ENCODE assay signal across 9 cellular contexts in the genomic region with DNA sequence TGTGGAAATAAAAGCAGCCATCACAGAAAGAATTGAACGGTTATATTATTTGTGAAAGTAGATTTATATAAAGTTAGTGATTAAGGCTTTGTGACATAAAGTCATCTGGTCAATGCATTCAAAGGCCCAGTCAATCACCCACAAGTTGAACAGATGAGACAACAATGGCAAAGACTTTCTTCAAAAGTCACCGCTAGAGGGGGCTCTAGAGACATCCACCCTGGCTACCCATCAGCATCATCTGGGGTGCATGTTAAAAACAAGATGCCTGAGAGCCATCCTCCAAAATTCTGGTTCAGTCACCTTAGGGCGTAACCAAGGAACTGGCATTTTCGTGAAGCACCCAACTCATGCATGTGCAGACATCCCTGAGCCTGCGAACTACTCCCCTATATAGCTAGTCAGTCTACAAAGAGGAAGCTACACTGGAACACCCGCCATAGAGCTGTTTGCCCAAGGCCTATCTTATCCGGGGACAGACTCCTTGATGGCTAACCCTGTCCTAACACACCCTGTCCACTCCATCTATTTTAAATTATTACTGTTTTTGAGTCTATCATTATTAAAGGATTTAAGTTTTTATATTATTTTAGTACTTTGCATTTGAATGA.
A peak's percentile ranks its signal among the peaks of the same experiment; 100 is the strongest.
DNase-seq lines count a peak whose midpoint lies in the region; ATAC-seq and TF ChIP-seq lines count a peak whose summit lies in the region.
"Had no signal": no experiment of that assay in that cellular context is flagged by ENCODE, and none has a peak within 500 bp of the region (broad histone marks: within the 10 kb centered on the region; RNA-seq: fewer than 3 reads in every experiment).

No MANE protein-coding gene starts in this region.

- CTCF ChIA-PET in mammary epithelial cell (lab: Charles Lee; ENCODE audit: low non-redundant PET) = no interaction called here

- DNase-seq in cardiac muscle cell (ENCODE audit: low read depth in 1 of 2, low spot score in 1 of 2) = peak; percentile 60 to 62
- DNase-seq in left ventricle myocardium superior = no peak
- DNase-seq in NCI-H2029 (lab: John Stamatoyannopoulos, UW) = peak; percentile 23
- DNase-seq in mammary epithelial cell = peak; percentile 2
- DNase-seq in mucosa of descending colon = peak in 1 of 3 donors; percentile 69
- DNase-seq in GDM1 (lab: John Stamatoyannopoulos, UW) = no peak
- DNase-seq in retina = no peak

- no peaks in the 10 kb centered on the region for H4K20me1 ChIP-seq in mammary epithelial cell (ENCODE audit: insufficient read depth, low read length)

- no TSS peak for BruUV-seq in mammary epithelial cell (replicated peaks; lab: Mats Ljungman, UMichigan)

- no peaks in the 10 kb centered on the region for H3K79me2 ChIP-seq in mammary epithelial cell (ENCODE audit: insufficient read depth, low read length)

- H3K4me3 ChIP-seq in cardiac muscle cell (no peak overlapping the region), mammary epithelial cell (replicated peaks in 1 of 3; ENCODE audit: insufficient read depth in 1 of 3, low read depth in 2 of 3, low read length in 3 of 3) (no peak overlapping the region), mucosa of descending colon (no peak overlapping the region)

- no peak overlapping the region for H2AFZ ChIP-seq in mammary epithelial cell (ENCODE audit: low read depth, low read length)

- H3K9me3 ChIP-seq in cardiac muscle cell (ENCODE audit: low read depth) = no peaks in the 10 kb centered on the region
- no peaks in the 10 kb centered on the region for H3K9me3 ChIP-seq in mammary epithelial cell (replicated peaks; ENCODE audit: insufficient read depth, low read length)
- no peaks in the 10 kb centered on the region for H3K9me3 ChIP-seq in mucosa of descending colon
- H3K9me3 ChIP-seq: neutrophil had no signal

- H3K36me3 ChIP-seq in cardiac muscle cell (no peaks in the 10 kb centered on the region), mammary epithelial cell (ENCODE audit: insufficient read depth, low read length) (no peaks in the 10 kb centered on the region), mucosa of descending colon (ENCODE audit: low read depth) (no peaks in the 10 kb centered on the region)
- H3K36me3 ChIP-seq: neutrophil had no signal

- intact Hi-C loops in left ventricle myocardium superior (cut with micrococcal nuclease) = no loop called here
- intact Hi-C loops in mammary epithelial cell (cut with micrococcal nuclease) = loop anchor here (1.0 to 2.0 kb wide), 3 partner anchors 83 to 470 kb away; no protein-coding TSS in a partner anchor
- intact Hi-C loops in mucosa of descending colon (cut with DNase I, micrococcal nuclease) = loop anchor here in 1 of 2 donors (5.0 kb wide), 1 partner anchor 85 kb away; no protein-coding TSS in a partner anchor

- H3K27ac ChIP-seq in cardiac muscle cell = no peak overlapping the region
- no peak overlapping the region for H3K27ac ChIP-seq in mammary epithelial cell (ENCODE audit: insufficient read depth, low read depth, low read length)
- H3K27ac ChIP-seq: neutrophil had no signal

- H3K4me2 ChIP-seq in mammary epithelial cell (ENCODE audit: insufficient read depth, low read depth, low read length) = no peak overlapping the region

- H3K27me3 ChIP-seq in cardiac muscle cell (peaks cover 2% of the 10 kb centered on the region), mammary epithelial cell (ENCODE audit: insufficient read depth, low read length) (no peaks in the 10 kb centered on the region)
- H3K27me3 ChIP-seq: neutrophil had no signal

- dilution Hi-C loops in mammary epithelial cell (cut with HindIII; ENCODE audit: low sequenced_read_pairs) = no loop called here

- H3K4me1 ChIP-seq in cardiac muscle cell (ENCODE audit: low read depth) (peaks cover 11% of the 10 kb centered on the region), mammary epithelial cell (ENCODE audit: insufficient read depth, low read length) (no peaks in the 10 kb centered on the region), mucosa of descending colon (ENCODE audit: low read depth) (no peaks in the 10 kb centered on the region)

- WGBS in mammary epithelial cell (ENCODE audit: low coverage, missing lambda C conversion rate) = 35% methylated on average over 7 of the region's 7 CpGs

- no peak overlapping the region for H3K9ac ChIP-seq in mammary epithelial cell (ENCODE audit: insufficient read depth, low read length)

- TF ChIP-seq CTCF in cardiac muscle cell (IDR thresholded peaks at IDR 0.05; ENCODE audit: low read depth, low read length) (peak; percentile 70), mammary epithelial cell (conservative IDR thresholded peaks at IDR 0.05 in 1 of 2, IDR thresholded peaks at IDR 0.05 in 1 of 2; ENCODE audit: extremely low read depth in 1 of 2, insufficient read depth in 1 of 2, low read depth in 1 of 2, low read length in 2 of 2) (peak; percentile 62 to 78), mucosa of descending colon (IDR thresholded peaks at IDR 0.05) (no peak)

- in situ Hi-C loops in mammary epithelial cell (cut with MboI; ENCODE audit: low sequenced_read_pairs in 2 of 2) = loop anchor here in 1 of 2 donors (10.0 kb wide), 1 partner anchor 82 kb away; no protein-coding TSS in a partner anchor

- ATAC-seq in left ventricle myocardium superior = no peak
- peak; percentile 49 for ATAC-seq in mucosa of descending colon
- ATAC-seq in GM19463 (IDR thresholded peaks at IDR 0.05; ENCODE audit: unreplicated experiment) = no peak

Comparison
In these comparisons a context has a peak if more than half of its experiments do, and no peak if none do; other contexts are left out.
1. DNase-seq: peak in cardiac muscle cell (2 of 2), NCI-H2029 (single experiment) and mammary epithelial cell (single experiment); none in left ventricle myocardium superior (single experiment), GDM1 (single experiment) and retina (single experiment).